In the genomic region with DNA sequence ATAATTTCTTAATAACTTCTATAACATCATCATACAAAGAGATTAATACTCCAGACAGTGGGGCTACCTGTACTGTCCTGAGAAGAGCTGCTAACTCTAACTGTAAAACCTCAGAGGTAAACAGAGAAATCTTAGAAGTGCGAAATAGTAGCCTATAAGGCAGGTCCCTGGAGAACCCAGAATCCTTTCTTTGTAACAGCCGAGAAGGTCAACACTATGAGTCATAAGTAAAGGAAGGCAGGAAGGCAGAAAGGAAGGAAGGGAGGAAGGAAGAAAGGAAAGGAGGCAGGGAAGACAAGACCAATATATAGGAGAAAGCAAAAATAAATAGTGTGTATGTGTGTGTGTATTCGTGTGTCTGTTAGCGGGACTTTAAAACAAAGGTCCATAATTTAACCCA, we compare ENCODE assay signal across 16 cellular contexts.
"Had no signal": no experiment of that assay in that cellular context is flagged by ENCODE, and none has a peak within 500 bp of the region (broad histone marks: within the 10 kb centered on the region; RNA-seq: fewer than 3 reads in every experiment).

No MANE protein-coding gene starts in this region.

- H3K4me1 Mint-ChIP-seq: activated CD4-positive, alpha-beta memory T cell treated with anti-CD3 and anti-CD28 coated beads, Interleukin-2, amount 10 ng/mL, durations not matched to agents 7 days and 5 days; activated CD8-positive, alpha-beta memory T cell treated with anti-CD3 and anti-CD28 coated beads, Interleukin-2, amount 10 ng/mL, durations not matched to agents 7 days and 5 days had no signal

- H3K36me3 Mint-ChIP-seq: activated CD8-positive, alpha-beta memory T cell treated with anti-CD3 and anti-CD28 coated beads, Interleukin-2, amount 10 ng/mL, durations not matched to agents 7 days and 5 days; activated naive CD8-positive, alpha-beta T cell had no signal

- H3K27ac Mint-ChIP-seq: activated CD4-positive, alpha-beta memory T cell treated with anti-CD3 and anti-CD28 coated beads, Interleukin-2, amount 10 ng/mL, durations not matched to agents 7 days and 5 days; activated CD8-positive, alpha-beta memory T cell treated with anti-CD3 and anti-CD28 coated beads, Interleukin-2, amount 10 ng/mL, durations not matched to agents 7 days and 5 days; activated naive CD8-positive, alpha-beta T cell; dendritic cell treated with granulocyte-macrophage colony-stimulating factor and Interleukin-4, amounts not matched to agents 40 ng/mL and 50 ng/mL, for 4 days had no signal

- ATAC-seq: activated CD8-positive, alpha-beta memory T cell treated with anti-CD3 and anti-CD28 coated beads, Interleukin-2, amount 10 ng/mL, durations not matched to agents 7 days and 5 days; left lung; upper lobe of right lung had no signal

- H3K4me3 ChIP-seq: cardiac muscle cell, esophagus squamous epithelium, left lung, prostate gland, right atrium auricular region, upper lobe of right lung had no signal

- H3K4me1 ChIP-seq: esophagus squamous epithelium, left lung, prostate gland, right atrium auricular region, upper lobe of right lung had no signal

- H3K36me3 ChIP-seq: cardiac muscle cell, esophagus squamous epithelium, left lung, prostate gland, right atrium auricular region, upper lobe of right lung had no signal

- H3K9me3 ChIP-seq: esophagus squamous epithelium, prostate gland, right atrium auricular region, upper lobe of right lung had no signal

- H3K27ac ChIP-seq: cardiac muscle cell, esophagus squamous epithelium, left lung, prostate gland, right atrium auricular region, upper lobe of right lung had no signal

- H3K4me3 Mint-ChIP-seq: activated CD4-positive, alpha-beta memory T cell treated with anti-CD3 and anti-CD28 coated beads, Interleukin-2, amount 10 ng/mL, durations not matched to agents 7 days and 5 days; activated CD8-positive, alpha-beta memory T cell treated with anti-CD3 and anti-CD28 coated beads, Interleukin-2, amount 10 ng/mL, durations not matched to agents 7 days and 5 days; activated naive CD8-positive, alpha-beta T cell; dendritic cell treated with granulocyte-macrophage colony-stimulating factor and Interleukin-4, amounts not matched to agents 40 ng/mL and 50 ng/mL, for 4 days had no signal

- H3K27me3 Mint-ChIP-seq: activated CD4-positive, alpha-beta memory T cell treated with anti-CD3 and anti-CD28 coated beads, Interleukin-2, amount 10 ng/mL, durations not matched to agents 7 days and 5 days; activated CD8-positive, alpha-beta memory T cell treated with anti-CD3 and anti-CD28 coated beads, Interleukin-2, amount 10 ng/mL, durations not matched to agents 7 days and 5 days; activated naive CD8-positive, alpha-beta T cell; dendritic cell treated with granulocyte-macrophage colony-stimulating factor and Interleukin-4, amounts not matched to agents 40 ng/mL and 50 ng/mL, for 4 days had no signal

- H3K27me3 ChIP-seq: cardiac muscle cell, esophagus squamous epithelium, left lung, right atrium auricular region, upper lobe of right lung had no signal

- DNase-seq: activated CD4-positive, alpha-beta memory T cell treated with anti-CD3 and anti-CD28 coated beads, Interleukin-2, amount 10 ng/mL, durations not matched to agents 7 days and 5 days; activated CD4-positive, alpha-beta T cell treated with anti-CD3 and anti-CD28 coated beads for 4 hours; activated CD8-positive, alpha-beta memory T cell treated with anti-CD3 and anti-CD28 coated beads, Interleukin-2, amount 10 ng/mL, durations not matched to agents 7 days and 5 days; effector CD8-positive, alpha-beta T cell; esophagus squamous epithelium; left lung; stimulated activated CD4-positive, alpha-beta T cell treated with anti-CD3 and anti-CD28 coated beads, Interleukin-12 subunit alpha, Interleukin-12 subunit beta, amount 100 ng/mL, for 4 hours; stimulated activated CD4-positive, alpha-beta T cell treated with anti-CD3 and anti-CD28 coated beads, Interleukin-1b, Interleukin-23, amount 100 ng/mL, for 48 hours; stimulated activated CD8-positive, alpha-beta memory T cell treated with anti-CD3 and anti-CD28 coated beads, Interleukin-4, amount 100 ng/mL, for 48 hours; stimulated activated naive CD4-positive, alpha-beta T cell; upper lobe of right lung had no signal
